ENCODE assay signal across 17 cellular contexts in genomic region chr11:86196924-86197323, GRCh38.
"Had no signal": no experiment of that assay in that cellular context is flagged by ENCODE, and none has a peak within 500 bp of the region (broad histone marks: within the 10 kb centered on the region; RNA-seq: fewer than 3 reads in every experiment).

No MANE protein-coding gene starts in this region.

- FAIRE-seq: bronchial epithelial cell had no signal

- ATAC-seq: activated CD4-positive, CD25-positive, alpha-beta regulatory T cell treated with anti-CD3 and anti-CD28 coated beads, Interleukin-2, amount 50 U/mL, for 24 hours; activated naive CD4-positive, alpha-beta T cell treated with anti-CD3 and anti-CD28 coated beads, Interleukin-2, amount 50 U/mL, for 72 hours; left ventricle myocardium superior; psoas muscle; right cardiac atrium; stimulated activated naive CD8-positive, alpha-beta T cell treated with anti-CD3 and anti-CD28 coated beads, Interleukin-15, amount 100 ng/mL, for 72 hours had no signal

- DNase-seq: activated CD4-positive, alpha-beta T cell treated with anti-CD3 and anti-CD28 coated beads, Interleukin-2, amount 10 ng/mL, durations not matched to agents 7 days and 5 days; activated gamma-delta T cell treated with Interleukin-2 at 50 U/mL for 16 hours; adrenal gland; cerebellar nuclear complex; effector memory CD4-positive, alpha-beta T cell; foreskin fibroblast; left ventricle myocardium superior; naive B cell; psoas muscle; right cardiac atrium; stimulated activated CD4-positive, alpha-beta T cell treated with anti-CD3 and anti-CD28 coated beads, Interleukin-15, amount 100 ng/mL, for 24 hours; stimulated activated CD4-positive, alpha-beta T cell treated with anti-CD3 and anti-CD28 coated beads, Interleukin-2, amount 100 ng/mL, for 48 hours; stimulated activated naive CD8-positive, alpha-beta T cell treated with anti-CD3 and anti-CD28 coated beads, Interleukin-15, amount 100 ng/mL, for 72 hours; trophoblast cell had no signal
